1 cellular context compared by ENCODE assay signal in the genomic region with DNA sequence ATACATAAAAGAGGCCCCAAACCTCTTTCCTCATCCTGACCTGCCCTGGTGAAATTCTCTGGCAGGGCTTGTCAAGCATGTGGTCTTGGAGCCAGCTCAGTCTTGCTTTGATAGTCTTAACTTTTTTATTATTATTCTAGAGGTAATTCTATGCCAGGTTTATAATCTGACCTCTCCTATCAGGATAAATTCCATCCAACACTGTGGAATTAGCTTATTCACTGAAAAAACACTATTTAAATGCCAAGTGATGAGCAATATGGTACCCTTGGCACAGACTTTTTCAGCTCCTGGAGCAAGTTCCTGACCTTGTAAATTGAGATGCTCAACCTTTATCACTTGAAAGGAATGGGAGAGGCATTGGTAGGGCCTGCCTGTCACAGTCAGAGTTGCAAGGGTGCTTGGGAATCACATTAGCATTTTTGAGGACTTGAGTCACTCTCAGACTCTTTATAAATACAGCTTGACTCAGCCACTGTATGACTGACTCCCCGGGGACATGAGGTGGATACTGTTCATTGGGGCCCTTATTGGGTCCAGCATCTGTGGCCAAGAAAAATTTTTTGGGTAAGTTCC.
TF ChIP-seq lines count a peak whose summit lies in the region.

A gene with protein sequence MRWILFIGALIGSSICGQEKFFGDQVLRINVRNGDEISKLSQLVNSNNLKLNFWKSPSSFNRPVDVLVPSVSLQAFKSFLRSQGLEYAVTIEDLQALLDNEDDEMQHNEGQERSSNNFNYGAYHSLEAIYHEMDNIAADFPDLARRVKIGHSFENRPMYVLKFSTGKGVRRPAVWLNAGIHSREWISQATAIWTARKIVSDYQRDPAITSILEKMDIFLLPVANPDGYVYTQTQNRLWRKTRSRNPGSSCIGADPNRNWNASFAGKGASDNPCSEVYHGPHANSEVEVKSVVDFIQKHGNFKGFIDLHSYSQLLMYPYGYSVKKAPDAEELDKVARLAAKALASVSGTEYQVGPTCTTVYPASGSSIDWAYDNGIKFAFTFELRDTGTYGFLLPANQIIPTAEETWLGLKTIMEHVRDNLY (plus strand): TSS at position 480 of the 576 bp plus-strand sequence. CDS start 20 bp downstream, at position 500.

TF ChIP-seq in HCT116, 20 proteins besides CTCF, POLR2A, EP300 and RAD21:
- TF ChIP-seq SP1 (IDR thresholded peaks at IDR 0.05; ENCODE audit: low read depth): peak; percentile 89
- TF ChIP-seq, protein P1, sequence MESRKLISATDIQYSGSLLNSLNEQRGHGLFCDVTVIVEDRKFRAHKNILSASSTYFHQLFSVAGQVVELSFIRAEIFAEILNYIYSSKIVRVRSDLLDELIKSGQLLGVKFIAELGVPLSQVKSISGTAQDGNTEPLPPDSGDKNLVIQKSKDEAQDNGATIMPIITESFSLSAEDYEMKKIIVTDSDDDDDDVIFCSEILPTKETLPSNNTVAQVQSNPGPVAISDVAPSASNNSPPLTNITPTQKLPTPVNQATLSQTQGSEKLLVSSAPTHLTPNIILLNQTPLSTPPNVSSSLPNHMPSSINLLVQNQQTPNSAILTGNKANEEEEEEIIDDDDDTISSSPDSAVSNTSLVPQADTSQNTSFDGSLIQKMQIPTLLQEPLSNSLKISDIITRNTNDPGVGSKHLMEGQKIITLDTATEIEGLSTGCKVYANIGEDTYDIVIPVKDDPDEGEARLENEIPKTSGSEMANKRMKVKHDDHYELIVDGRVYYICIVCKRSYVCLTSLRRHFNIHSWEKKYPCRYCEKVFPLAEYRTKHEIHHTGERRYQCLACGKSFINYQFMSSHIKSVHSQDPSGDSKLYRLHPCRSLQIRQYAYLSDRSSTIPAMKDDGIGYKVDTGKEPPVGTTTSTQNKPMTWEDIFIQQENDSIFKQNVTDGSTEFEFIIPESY (IDR thresholded peaks at IDR 0.05; ENCODE audit: extremely low read depth, insufficient replicate concordance, low read length): peak; percentile 31
- TF ChIP-seq, protein P2, sequence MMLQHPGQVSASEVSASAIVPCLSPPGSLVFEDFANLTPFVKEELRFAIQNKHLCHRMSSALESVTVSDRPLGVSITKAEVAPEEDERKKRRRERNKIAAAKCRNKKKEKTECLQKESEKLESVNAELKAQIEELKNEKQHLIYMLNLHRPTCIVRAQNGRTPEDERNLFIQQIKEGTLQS (IDR thresholded peaks at IDR 0.05): no peak; the same call in 1 of the 2 replicates
- TF ChIP-seq CEBPB (IDR thresholded peaks at IDR 0.05; ENCODE audit: low read depth): peak; percentile 88
- peak; percentile 91 for TF ChIP-seq FOSL1 (IDR thresholded peaks at IDR 0.05; ENCODE audit: low read depth)
- TF ChIP-seq, protein P3, sequence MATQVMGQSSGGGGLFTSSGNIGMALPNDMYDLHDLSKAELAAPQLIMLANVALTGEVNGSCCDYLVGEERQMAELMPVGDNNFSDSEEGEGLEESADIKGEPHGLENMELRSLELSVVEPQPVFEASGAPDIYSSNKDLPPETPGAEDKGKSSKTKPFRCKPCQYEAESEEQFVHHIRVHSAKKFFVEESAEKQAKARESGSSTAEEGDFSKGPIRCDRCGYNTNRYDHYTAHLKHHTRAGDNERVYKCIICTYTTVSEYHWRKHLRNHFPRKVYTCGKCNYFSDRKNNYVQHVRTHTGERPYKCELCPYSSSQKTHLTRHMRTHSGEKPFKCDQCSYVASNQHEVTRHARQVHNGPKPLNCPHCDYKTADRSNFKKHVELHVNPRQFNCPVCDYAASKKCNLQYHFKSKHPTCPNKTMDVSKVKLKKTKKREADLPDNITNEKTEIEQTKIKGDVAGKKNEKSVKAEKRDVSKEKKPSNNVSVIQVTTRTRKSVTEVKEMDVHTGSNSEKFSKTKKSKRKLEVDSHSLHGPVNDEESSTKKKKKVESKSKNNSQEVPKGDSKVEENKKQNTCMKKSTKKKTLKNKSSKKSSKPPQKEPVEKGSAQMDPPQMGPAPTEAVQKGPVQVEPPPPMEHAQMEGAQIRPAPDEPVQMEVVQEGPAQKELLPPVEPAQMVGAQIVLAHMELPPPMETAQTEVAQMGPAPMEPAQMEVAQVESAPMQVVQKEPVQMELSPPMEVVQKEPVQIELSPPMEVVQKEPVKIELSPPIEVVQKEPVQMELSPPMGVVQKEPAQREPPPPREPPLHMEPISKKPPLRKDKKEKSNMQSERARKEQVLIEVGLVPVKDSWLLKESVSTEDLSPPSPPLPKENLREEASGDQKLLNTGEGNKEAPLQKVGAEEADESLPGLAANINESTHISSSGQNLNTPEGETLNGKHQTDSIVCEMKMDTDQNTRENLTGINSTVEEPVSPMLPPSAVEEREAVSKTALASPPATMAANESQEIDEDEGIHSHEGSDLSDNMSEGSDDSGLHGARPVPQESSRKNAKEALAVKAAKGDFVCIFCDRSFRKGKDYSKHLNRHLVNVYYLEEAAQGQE (IDR thresholded peaks at IDR 0.05; ENCODE audit: low read depth): no peak
- no peak for TF ChIP-seq ZNF274 (IDR thresholded peaks at IDR 0.05; ENCODE audit: low read depth, low read length)
- no peak for TF ChIP-seq YY1 (IDR thresholded peaks at IDR 0.05; ENCODE audit: extremely low read depth, insufficient replicate concordance, low read depth, low read length)
- no peak; the same call in 1 of the 2 replicates for TF ChIP-seq ELF1 (IDR thresholded peaks at IDR 0.05; ENCODE audit: borderline replicate concordance, low read depth)
- no peak for TF ChIP-seq EZH2 (IDR thresholded peaks at IDR 0.05)
- 0 out of 2 replicates have a peak, but pooled peaks have one; percentile 13 for TF ChIP-seq EGR1 (IDR thresholded peaks at IDR 0.05; ENCODE audit: low read depth)
- TF ChIP-seq TCF7L2 (IDR thresholded peaks at IDR 0.05; ENCODE audit: borderline replicate concordance, extremely low read depth, insufficient read depth, insufficient read length): no peak
- TF ChIP-seq POLR2AphosphoS5 (IDR thresholded peaks at IDR 0.05; ENCODE audit: low read depth, low read length): peak; percentile 58; the same call in 1 of the 2 replicates
- TF ChIP-seq SIN3A (IDR thresholded peaks at IDR 0.05; ENCODE audit: low read depth): peak; percentile 89
- TF ChIP-seq SRF (IDR thresholded peaks at IDR 0.05; ENCODE audit: low read depth): peak; percentile 71
- no peak for TF ChIP-seq ZFX (IDR thresholded peaks at IDR 0.05)
- TF ChIP-seq, protein P4, sequence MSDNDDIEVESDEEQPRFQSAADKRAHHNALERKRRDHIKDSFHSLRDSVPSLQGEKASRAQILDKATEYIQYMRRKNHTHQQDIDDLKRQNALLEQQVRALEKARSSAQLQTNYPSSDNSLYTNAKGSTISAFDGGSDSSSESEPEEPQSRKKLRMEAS (IDR thresholded peaks at IDR 0.05): peak; percentile 55; the same call in 1 of the 2 replicates
- TF ChIP-seq EZH2phosphoT487 (IDR thresholded peaks at IDR 0.05; ENCODE audit: borderline replicate concordance): no peak
- TF ChIP-seq CBX3 (IDR thresholded peaks at IDR 0.05; ENCODE audit: low read depth): peak; percentile 89
- TF ChIP-seq JUND (IDR thresholded peaks at IDR 0.05): peak; percentile 89
TF ChIP-seq in HCT116: peak in this region for 11.
